In the genomic region with DNA sequence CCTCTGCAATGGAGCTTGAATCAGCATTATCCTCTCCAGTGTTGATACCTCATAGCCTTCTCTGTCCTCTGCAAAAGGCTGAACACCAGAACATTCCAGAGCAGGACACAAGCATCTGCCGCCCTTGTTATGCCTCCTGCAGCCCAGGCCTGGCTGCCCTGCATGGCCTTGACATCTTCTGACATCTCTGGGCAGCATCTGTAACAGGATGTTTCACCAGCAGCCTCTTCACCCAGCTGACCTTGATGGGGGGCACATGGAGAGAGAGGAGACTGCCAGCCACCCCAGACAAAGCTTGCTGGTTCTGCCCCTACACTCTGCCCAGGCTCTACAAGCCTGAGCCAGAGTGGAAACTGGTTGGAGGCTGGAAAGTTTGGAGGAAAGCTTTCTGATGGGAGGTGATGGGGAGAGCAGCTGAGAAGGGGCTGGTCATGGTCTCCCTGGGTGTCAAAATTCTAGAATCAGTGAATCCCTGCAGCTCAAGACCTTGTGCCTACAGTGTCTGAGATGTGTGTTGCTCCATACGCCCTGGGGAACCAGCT, we compare ENCODE assay signal across 19 cellular contexts.
DNase-seq lines count a peak whose midpoint lies in the region; ATAC-seq and TF ChIP-seq lines count a peak whose summit lies in the region.
"Had no signal": no experiment of that assay in that cellular context is flagged by ENCODE, and none has a peak within 500 bp of the region (broad histone marks: within the 10 kb centered on the region; RNA-seq: fewer than 3 reads in every experiment).

No MANE protein-coding gene starts in this region.

- no peak overlapping the region for H3K4me3 ChIP-seq in coronary artery
- H3K4me3 ChIP-seq: HAP-1, MG63 had no signal

- H3K4me3 Mint-ChIP-seq in natural killer cell: no peak overlapping the region
- no peak overlapping the region for H3K4me3 Mint-ChIP-seq in natural killer cell treated with Interleukin-12 subunit alpha and Interleukin-12 subunit beta and Interleukin-15 and Interleukin-18, amount 100 ng/mL, for 72 hours
- H3K4me3 Mint-ChIP-seq: B cell; CD4-positive, alpha-beta T cell had no signal

- H3K9me3 Mint-ChIP-seq in natural killer cell: no peaks in the 10 kb centered on the region
- no peaks in the 10 kb centered on the region for H3K9me3 Mint-ChIP-seq in natural killer cell treated with Interleukin-12 subunit alpha and Interleukin-12 subunit beta and Interleukin-15 and Interleukin-18, amount 100 ng/mL, for 72 hours
- H3K9me3 Mint-ChIP-seq: CD4-positive, alpha-beta T cell had no signal

- no peaks in the 10 kb centered on the region for H3K36me3 Mint-ChIP-seq in natural killer cell
- no peaks in the 10 kb centered on the region for H3K36me3 Mint-ChIP-seq in natural killer cell treated with Interleukin-12 subunit alpha and Interleukin-12 subunit beta and Interleukin-15 and Interleukin-18, amount 100 ng/mL, for 72 hours

- H3K27ac Mint-ChIP-seq in natural killer cell: no peak overlapping the region
- H3K27ac Mint-ChIP-seq in natural killer cell treated with Interleukin-12 subunit alpha and Interleukin-12 subunit beta and Interleukin-15 and Interleukin-18, amount 100 ng/mL, for 72 hours: no peak overlapping the region
- H3K27ac Mint-ChIP-seq: B cell; CD4-positive, alpha-beta T cell had no signal

- intact Hi-C loops in natural killer cell (cut with micrococcal nuclease): no loop called here

- ATAC-seq in natural killer cell: no peak
- no peak for ATAC-seq in natural killer cell treated with Interleukin-12 subunit alpha and Interleukin-12 subunit beta and Interleukin-15 and Interleukin-18, amount 100 ng/mL, for 72 hours

- peak; percentile 0 for DNase-seq in natural killer cell
- no peak for DNase-seq in natural killer cell treated with Interleukin-12 subunit alpha and Interleukin-12 subunit beta and Interleukin-15 and Interleukin-18, amount 100 ng/mL, for 72 hours (ENCODE audit: low spot score)
- DNase-seq in coronary artery (ENCODE audit: low spot score): peak; percentile 41
- DNase-seq in mesenteric fat pad (ENCODE audit: low spot score): peak; percentile 45
- no peak for DNase-seq in stimulated activated naive CD4-positive, alpha-beta T cell treated with Interleukin-2 at 50 U/mL for 16 hours (lab: John Stamatoyannopoulos, UW)
- no peak for DNase-seq in cerebellar nuclear complex (lab: John Stamatoyannopoulos, UW)
- no peak for DNase-seq in DMS 273 (lab: John Stamatoyannopoulos, UW; ENCODE audit: unreplicated experiment)
- DNase-seq: Calu3, DMS79, Karpas-422, MG63, NCI-H1092, NCI-H2081 treated with DMSO at 0.1 percent for 48 hours, NCI-H510A treated with DMSO at 0.1 percent for 48 hours, NCI-H82, Right ventricle myocardium superior had no signal

- TF ChIP-seq CTCF in natural killer cell (IDR thresholded peaks at IDR 0.05) (no peak), coronary artery (IDR thresholded peaks at IDR 0.05) (no peak)

- H3K27ac ChIP-seq in coronary artery: no peak overlapping the region

- H3K27me3 Mint-ChIP-seq in natural killer cell (ENCODE audit: low read depth in 2 of 2): peaks cover 8 to 12% of the 10 kb centered on the region in 2 donors
- H3K27me3 Mint-ChIP-seq in natural killer cell treated with Interleukin-12 subunit alpha and Interleukin-12 subunit beta and Interleukin-15 and Interleukin-18, amount 100 ng/mL, for 72 hours: peaks cover 7 to 10% of the 10 kb centered on the region in 2 donors

- H3K4me1 Mint-ChIP-seq in natural killer cell: peaks cover 10 to 14% of the 10 kb centered on the region in 2 donors
- peaks cover 12 to 14% of the 10 kb centered on the region in 2 donors for H3K4me1 Mint-ChIP-seq in natural killer cell treated with Interleukin-12 subunit alpha and Interleukin-12 subunit beta and Interleukin-15 and Interleukin-18, amount 100 ng/mL, for 72 hours (ENCODE audit: low read depth in 2 of 2)

Comparison
In these comparisons a context has a peak if more than half of its experiments do, and no peak if none do; other contexts are left out.
1. DNase-seq: peak in natural killer cell (single experiment), coronary artery (single experiment) and mesenteric fat pad (single experiment); none in natural killer cell treated with Interleukin-12 subunit alpha and Interleukin-12 subunit beta and Interleukin-15 and Interleukin-18, amount 100 ng/mL, for 72 hours (single experiment), stimulated activated naive CD4-positive, alpha-beta T cell treated with Interleukin-2 at 50 U/mL for 16 hours (single experiment), cerebellar nuclear complex (0 of 2) and DMS 273 (single experiment).